8 cellular contexts compared by ENCODE assay signal in genomic region chr10:26931223-26931622, GRCh38.
DNase-seq lines count a peak whose midpoint lies in the region; ATAC-seq and TF ChIP-seq lines count a peak whose summit lies in the region.

No MANE protein-coding gene starts in this region.

- TF ChIP-seq EP300 in sigmoid colon (IDR thresholded peaks at IDR 0.05): no peak

- H3K9me3 Mint-ChIP-seq in activated CD4-positive, alpha-beta T cell treated with anti-CD3 and anti-CD28 coated beads, Interleukin-2, amount 10 ng/mL, durations not matched to agents 7 days and 5 days: no peaks in the 10 kb centered on the region

- peak; percentile 88 for ATAC-seq in HG03196 (IDR thresholded peaks at IDR 0.05; ENCODE audit: unreplicated experiment)

- POLR2A ChIA-PET in activated CD4-positive, alpha-beta T cell treated with anti-CD3 and anti-CD28 coated beads, Interleukin-2, amount 10 ng/mL, durations not matched to agents 7 days and 5 days (lab: Charles Lee): no interaction called here

- H4K20me1 ChIP-seq in fibroblast of lung (ENCODE audit: control insufficient read depth, extremely low read depth, insufficient read depth, low read length): no peaks in the 10 kb centered on the region

- H3K4me3 ChIP-seq in fibroblast of lung (replicated peaks in 1 of 4; ENCODE audit: control extremely low read depth in 1 of 4, insufficient read depth in 1 of 4, low read depth in 3 of 4, low read length in 4 of 4) (peak overlapping the region in 2 of 4 experiments; percentile 19 to 30), sigmoid colon (peak overlapping the region in 2 of 4 donors; percentile 15 to 24)

- peak overlapping the region; percentile 33 for H2AFZ ChIP-seq in fibroblast of lung (ENCODE audit: low read length)

- WGBS in sigmoid colon, 2 donors: 3 to 5% methylated on average over 21 of the region's 21 CpGs

- peak; percentile 8 for DNase-seq in activated CD4-positive, alpha-beta T cell treated with anti-CD3 and anti-CD28 coated beads, Interleukin-2, amount 10 ng/mL, durations not matched to agents 7 days and 5 days
- no peak for DNase-seq in activated CD4-positive, alpha-beta T cell treated with anti-CD3 and anti-CD28 coated beads for 1 hour
- DNase-seq in fibroblast of lung (ENCODE audit: low read depth in 2 of 2) (no peak), sigmoid colon (no peak), NCI-H226 (no peak), KBM-7 (no peak)
- DNase-seq in stimulated activated CD8-positive, alpha-beta memory T cell treated with anti-CD3 and anti-CD28 coated beads, Interleukin-4, amount 100 ng/mL, for 48 hours: peak; percentile 32

- H3K9me3 ChIP-seq in fibroblast of lung (ENCODE audit: control insufficient read depth, insufficient read depth, low read depth, low read length) (no peaks in the 10 kb centered on the region), sigmoid colon (no peaks in the 10 kb centered on the region)

- TF ChIP-seq POLR2A in sigmoid colon (IDR thresholded peaks at IDR 0.05): no peak

- peak overlapping the region; percentile 25 for H3K4me2 ChIP-seq in fibroblast of lung (ENCODE audit: extremely low read depth, insufficient read depth, low read length)

- in situ Hi-C loops in KBM-7 (cut with MboI; ENCODE audit: low pct_unique_long_range_greater_than_20kb, low sequenced_read_pairs): no loop called here

- no peak overlapping the region for H3K9ac ChIP-seq in fibroblast of lung (ENCODE audit: insufficient read depth, low read length)

- intact Hi-C loops in sigmoid colon (cut with DNase I): no loop called here

- H3K27me3 Mint-ChIP-seq in activated CD4-positive, alpha-beta T cell treated with anti-CD3 and anti-CD28 coated beads, Interleukin-2, amount 10 ng/mL, durations not matched to agents 7 days and 5 days: peaks cover 18% of the 10 kb centered on the region

- TF ChIP-seq CTCF in fibroblast of lung (conservative IDR thresholded peaks at IDR 0.05 in 1 of 2, IDR thresholded peaks at IDR 0.05 in 1 of 2; ENCODE audit: low read depth in 1 of 2, low read length in 2 of 2) (no peak), sigmoid colon (IDR thresholded peaks at IDR 0.05) (no peak)

- H3K4me1 Mint-ChIP-seq in activated CD4-positive, alpha-beta T cell treated with anti-CD3 and anti-CD28 coated beads, Interleukin-2, amount 10 ng/mL, durations not matched to agents 7 days and 5 days: peaks cover 4% of the 10 kb centered on the region

- H3K79me2 ChIP-seq in fibroblast of lung (ENCODE audit: control insufficient read depth, insufficient read depth, low read length): no peaks in the 10 kb centered on the region

- no peak overlapping the region for H3K4me3 Mint-ChIP-seq in activated CD4-positive, alpha-beta T cell treated with anti-CD3 and anti-CD28 coated beads, Interleukin-2, amount 10 ng/mL, durations not matched to agents 7 days and 5 days

- H3K27ac ChIP-seq in fibroblast of lung (ENCODE audit: insufficient read depth, low read length) (no peak overlapping the region), sigmoid colon (no peak overlapping the region)

- CTCF ChIA-PET in activated CD4-positive, alpha-beta T cell treated with anti-CD3 and anti-CD28 coated beads, Interleukin-2, amount 10 ng/mL, durations not matched to agents 7 days and 5 days (lab: Charles Lee): no interaction called here

- no peak overlapping the region for H3K27ac Mint-ChIP-seq in activated CD4-positive, alpha-beta T cell treated with anti-CD3 and anti-CD28 coated beads, Interleukin-2, amount 10 ng/mL, durations not matched to agents 7 days and 5 days

- H3K27me3 ChIP-seq in fibroblast of lung (ENCODE audit: control insufficient read depth, insufficient read depth, low read length) (no peaks in the 10 kb centered on the region), sigmoid colon (peaks cover 0 to 6% (median 0%) of the 10 kb centered on the region in 3 donors)

- H3K4me1 ChIP-seq in fibroblast of lung (ENCODE audit: control insufficient read depth, extremely low read depth, insufficient read depth, low read length) (no peaks in the 10 kb centered on the region), sigmoid colon (peaks cover 0 to 6% (median 0%) of the 10 kb centered on the region in 4 donors)

- H3K36me3 Mint-ChIP-seq in activated CD4-positive, alpha-beta T cell treated with anti-CD3 and anti-CD28 coated beads, Interleukin-2, amount 10 ng/mL, durations not matched to agents 7 days and 5 days (ENCODE audit: low read depth): no peaks in the 10 kb centered on the region

- H3K36me3 ChIP-seq in fibroblast of lung (ENCODE audit: control insufficient read depth, insufficient read depth, low read length): no peaks in the 10 kb centered on the region
- no peaks in the 10 kb centered on the region for H3K36me3 ChIP-seq in sigmoid colon

Comparison
In these comparisons a context has a peak if more than half of its experiments do, and no peak if none do; other contexts are left out.
1. DNase-seq: peak in activated CD4-positive, alpha-beta T cell treated with anti-CD3 and anti-CD28 coated beads, Interleukin-2, amount 10 ng/mL, durations not matched to agents 7 days and 5 days (single experiment) and stimulated activated CD8-positive, alpha-beta memory T cell treated with anti-CD3 and anti-CD28 coated beads, Interleukin-4, amount 100 ng/mL, for 48 hours (single experiment); none in activated CD4-positive, alpha-beta T cell treated with anti-CD3 and anti-CD28 coated beads for 1 hour (single experiment), fibroblast of lung (0 of 2), sigmoid colon (single experiment), NCI-H226 (single experiment) and KBM-7 (single experiment).